ENCODE assay signal across 9 cellular contexts in genomic region chr12:38904417-38904931, GRCh38. TPM values are rescaled to one million over a fixed set of nuclear protein-coding genes. Genes with fewer than 3 reads are reported as not detected.
DNase-seq lines count a peak whose midpoint lies in the region; ATAC-seq and TF ChIP-seq lines count a peak whose summit lies in the region.
"Not testable (repeated sequence)": the region's sequence is repeated elsewhere in the genome, so short reads cannot be mapped to it uniquely, and the experiment has no call there.
"Had no signal": no experiment of that assay in that cellular context is flagged by ENCODE, and none has a peak within 500 bp of the region (broad histone marks: within the 10 kb centered on the region; RNA-seq: fewer than 3 reads in every experiment).

No MANE protein-coding gene starts in this region.

- H3K4me3 Mint-ChIP-seq in IgD-negative memory B cell (peak overlapping the region; percentile 84 to 90 (median 86)), neural crest cell (peak overlapping the region; percentile 97)
- H3K4me3 Mint-ChIP-seq in activated T-cell treated with anti-CD3 and anti-CD28 coated beads, Interleukin-2, amount 50 U/mL, for 24 hours = peak overlapping the region; percentile 83
- H3K4me3 Mint-ChIP-seq in stimulated activated naive CD8-positive, alpha-beta T cell treated with anti-CD3 and anti-CD28 coated beads, Interleukin-15, Interleukin-2, amounts not matched to agents 100 ng/mL and 50 ng/mL, for 24 hours = peak overlapping the region; percentile 86

- TF ChIP-seq EP300 in esophagus muscularis mucosa (IDR thresholded peaks at IDR 0.05) = not testable (repeated sequence)

- TF ChIP-seq CTCF in BJ (IDR thresholded peaks at IDR 0.05; ENCODE audit: insufficient read depth, low read depth, low read length); brain microvascular endothelial cell (IDR thresholded peaks at IDR 0.05; ENCODE audit: low read depth, low read length, missing control alignments); esophagus muscularis mucosa (IDR thresholded peaks at IDR 0.05); left lung (IDR thresholded peaks at IDR 0.05); neural crest cell (conservative IDR thresholded peaks at IDR 0.05): not testable (repeated sequence)

- peaks cover 22% of the 10 kb centered on the region for H3K27me3 Mint-ChIP-seq in IgD-negative memory B cell
- peaks cover 35% of the 10 kb centered on the region for H3K27me3 Mint-ChIP-seq in activated T-cell treated with anti-CD3 and anti-CD28 coated beads, Interleukin-2, amount 50 U/mL, for 24 hours
- not testable (repeated sequence) for H3K27me3 Mint-ChIP-seq in neural crest cell (ENCODE audit: low read depth)
- H3K27me3 Mint-ChIP-seq in stimulated activated naive CD8-positive, alpha-beta T cell treated with anti-CD3 and anti-CD28 coated beads, Interleukin-15, Interleukin-2, amounts not matched to agents 100 ng/mL and 50 ng/mL, for 24 hours = peaks cover 37% of the 10 kb centered on the region

- peaks cover 0 to 10% (median 2%) of the 10 kb centered on the region in 3 donors for H3K4me1 Mint-ChIP-seq in IgD-negative memory B cell
- H3K4me1 Mint-ChIP-seq in activated T-cell treated with anti-CD3 and anti-CD28 coated beads, Interleukin-2, amount 50 U/mL, for 24 hours (ENCODE audit: low read depth) = peaks cover 25% of the 10 kb centered on the region
- peaks cover 30% of the 10 kb centered on the region for H3K4me1 Mint-ChIP-seq in neural crest cell
- H3K4me1 Mint-ChIP-seq in stimulated activated naive CD8-positive, alpha-beta T cell treated with anti-CD3 and anti-CD28 coated beads, Interleukin-15, Interleukin-2, amounts not matched to agents 100 ng/mL and 50 ng/mL, for 24 hours (ENCODE audit: low read depth) = peaks cover 22% of the 10 kb centered on the region

- H3K27me3 ChIP-seq in BJ (ENCODE audit: control insufficient read depth, insufficient read depth, low read length); brain microvascular endothelial cell (replicated peaks); esophagus muscularis mucosa; left lung: not testable (repeated sequence)

- H3K4me1 ChIP-seq in esophagus muscularis mucosa (peaks cover 4 to 38% (median 27%) of the 10 kb centered on the region in 4 donors), left lung (peaks cover 0 to 42% of the 10 kb centered on the region in 2 donors)

- H3K9me3 Mint-ChIP-seq in IgD-negative memory B cell; activated T-cell treated with anti-CD3 and anti-CD28 coated beads, Interleukin-2, amount 50 U/mL, for 24 hours; neural crest cell; stimulated activated naive CD8-positive, alpha-beta T cell treated with anti-CD3 and anti-CD28 coated beads, Interleukin-15, Interleukin-2, amounts not matched to agents 100 ng/mL and 50 ng/mL, for 24 hours: not testable (repeated sequence)

- not testable (repeated sequence) for H3K9me3 ChIP-seq in esophagus muscularis mucosa, left lung

- not testable (repeated sequence) for H3K36me3 ChIP-seq in BJ (ENCODE audit: control insufficient read depth, insufficient read depth, low read length); brain microvascular endothelial cell (replicated peaks); esophagus muscularis mucosa; left lung

- TF ChIP-seq POLR2A in esophagus muscularis mucosa (IDR thresholded peaks at IDR 0.05; ENCODE audit: low read depth) = not testable (repeated sequence)

- 62% methylated on average over 23 of the region's 23 CpGs for WGBS in esophagus muscularis mucosa

- H3K4me3 ChIP-seq in BJ (ENCODE audit: low read depth, low read length) = peak overlapping the region; percentile 48
- peak overlapping the region; percentile 69 for H3K4me3 ChIP-seq in brain microvascular endothelial cell (ENCODE audit: low read depth, low read length)
- peak overlapping the region; percentile 73 to 86 (median 80) for H3K4me3 ChIP-seq in esophagus muscularis mucosa
- H3K4me3 ChIP-seq in left lung = peak overlapping the region; percentile 69 to 73

- not testable (repeated sequence) for H3K27ac ChIP-seq in brain microvascular endothelial cell
- H3K27ac ChIP-seq in esophagus muscularis mucosa (replicated peaks in 1 of 4) (peak overlapping the region; percentile 90 to 98 (median 92)), left lung (peak overlapping the region; percentile 94 to 96)

- POLR2A ChIA-PET in BJ (lab: Charles Lee) = not testable (repeated sequence)

- H3K36me3 Mint-ChIP-seq in IgD-negative memory B cell; activated T-cell treated with anti-CD3 and anti-CD28 coated beads, Interleukin-2, amount 50 U/mL, for 24 hours (ENCODE audit: low read depth); neural crest cell (ENCODE audit: low read depth); stimulated activated naive CD8-positive, alpha-beta T cell treated with anti-CD3 and anti-CD28 coated beads, Interleukin-15, Interleukin-2, amounts not matched to agents 100 ng/mL and 50 ng/mL, for 24 hours (ENCODE audit: low read depth): not testable (repeated sequence)

- CTCF ChIA-PET in BJ (lab: Yijun Ruan, JAX) = interaction anchor here (1.1 kb wide), 1 partner anchor 12 kb away, joined by 3 read pairs; no protein-coding TSS in a partner anchor

- intact Hi-C loops in esophagus muscularis mucosa (cut with DNase I) = loop anchor here (10.0 kb wide), 1 partner anchor 200 kb away; no protein-coding TSS in a partner anchor
- intact Hi-C loops in left lung (cut with DNase I) = not testable (repeated sequence)

- not testable (repeated sequence) for DNase-seq in BJ (ENCODE audit: low read depth); activated T-cell treated with anti-CD3 and anti-CD28 coated beads, Interleukin-2, amount 50 U/mL, for 24 hours; brain microvascular endothelial cell; esophagus muscularis mucosa (ENCODE audit: extremely low spot score); neural crest cell (ENCODE audit: low read depth, low spot score)
- peak in 1 of 2 donors; percentile 49 for DNase-seq in left lung

- in situ Hi-C loops in brain microvascular endothelial cell (cut with HindIII; ENCODE audit: low pct_ligation_motif_present, low sequenced_read_pairs) = not testable (repeated sequence)

- not testable (repeated sequence) for ATAC-seq in left lung

- peak overlapping the region in 1 of 3 donors; percentile 39 for H3K27ac Mint-ChIP-seq in IgD-negative memory B cell
- peak overlapping the region; percentile 90 for H3K27ac Mint-ChIP-seq in activated T-cell treated with anti-CD3 and anti-CD28 coated beads, Interleukin-2, amount 50 U/mL, for 24 hours
- H3K27ac Mint-ChIP-seq in neural crest cell (ENCODE audit: unreplicated experiment) = peak overlapping the region; percentile 96
- peak overlapping the region; percentile 83 for H3K27ac Mint-ChIP-seq in stimulated activated naive CD8-positive, alpha-beta T cell treated with anti-CD3 and anti-CD28 coated beads, Interleukin-15, Interleukin-2, amounts not matched to agents 100 ng/mL and 50 ng/mL, for 24 hours

RNA-seq across cellular contexts. Expression of gene CPNE8, which starts 0.9 kb away (rescaled TPM):
- polyA plus RNA-seq in BJ (2011; rRNA removed) (0.47 and 0.98 TPM in 2 replicates), IgD-negative memory B cell (0.86 TPM)
- polyA minus RNA-seq in BJ (2011; rRNA and poly(A)+ RNA removed) = 0.51 and 1.1 TPM in 2 replicates
- total RNA-seq in esophagus muscularis mucosa (10 to 100 TPM; 12.8 to 34.0 (median 21.3) TPM), left lung (10 to 100 TPM; 18.0 to 25.8 TPM), neural crest cell (7.0 and 8.8 TPM in 2 replicates)
- total RNA-seq: SJCRH30 had no signal
